ENCODE assay signal across 1 cellular context in genomic region chr1:232456720-232457119, GRCh38.
TF ChIP-seq lines count a peak whose summit lies in the region.

No MANE protein-coding gene starts in this region.

TF ChIP-seq in GM23338, 12 proteins besides CTCF, POLR2A, EP300 and RAD21 (continued from another document):
- TF ChIP-seq ZNF462 (CRISPR knock-in tag; IDR thresholded peaks at IDR 0.05) (no peak), JUNB (IDR thresholded peaks at IDR 0.05; ENCODE audit: unreplicated experiment) (no peak), ZNF331 (CRISPR knock-in tag; IDR thresholded peaks at IDR 0.05; ENCODE audit: low read depth) (no peak), EZH2phosphoT487 (IDR thresholded peaks at IDR 0.05; ENCODE audit: unreplicated experiment) (no peak), REST (IDR thresholded peaks at IDR 0.05; ENCODE audit: unreplicated experiment) (no peak), CREB1 (CRISPR knock-in tag; IDR thresholded peaks at IDR 0.05; ENCODE audit: low read depth) (no peak), ZNF114 (CRISPR knock-in tag; IDR thresholded peaks at IDR 0.05) (no peak), STAT1 (IDR thresholded peaks at IDR 0.05; ENCODE audit: unreplicated experiment) (no peak), EZH2 (IDR thresholded peaks at IDR 0.05; ENCODE audit: low read depth, unreplicated experiment) (no peak), ETS1 (IDR thresholded peaks at IDR 0.05) (no peak)
